1 cellular context compared by ENCODE assay signal in the genomic region with DNA sequence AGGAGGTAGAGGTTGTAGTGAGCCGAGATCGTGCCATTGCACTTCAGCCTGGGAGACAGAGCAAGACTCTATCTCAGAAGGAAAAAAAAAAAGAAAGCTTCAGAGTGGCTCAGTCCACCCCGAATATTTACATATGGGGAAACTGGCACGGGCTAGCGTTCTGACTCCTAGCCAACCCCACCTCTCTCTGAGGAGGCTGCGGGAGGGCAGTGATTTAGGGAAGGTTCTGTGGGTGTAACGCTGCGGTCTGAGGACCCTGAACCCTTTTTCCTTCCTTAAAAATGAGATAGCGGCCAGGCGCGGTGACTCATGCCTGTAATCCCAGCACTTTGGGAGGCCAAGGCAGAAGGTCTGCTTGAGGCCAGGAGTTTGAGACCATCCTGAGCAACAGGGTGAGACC.
A peak's percentile ranks its signal among the peaks of the same experiment; 100 is the strongest.
TF ChIP-seq lines count a peak whose summit lies in the region.

No MANE protein-coding gene starts in this region.

TF ChIP-seq in GM12878, 131 proteins besides CTCF, POLR2A, EP300 and RAD21:
- TF ChIP-seq RUNX3 (IDR thresholded peaks at IDR 0.05; ENCODE audit: low read length) = peak; percentile 30; the same call in 1 of the 2 replicates
- TF ChIP-seq POU2F2 (IDR thresholded peaks at IDR 0.05; ENCODE audit: borderline replicate concordance, low read depth, low read length) = 0 out of 3 replicates have a peak, but pooled peaks have one; percentile 22
- 0 out of 2 replicates have a peak, but pooled peaks have one; percentile 11 for TF ChIP-seq EED (IDR thresholded peaks at IDR 0.05; ENCODE audit: low read depth)
- TF ChIP-seq TAF1 (IDR thresholded peaks at IDR 0.05; ENCODE audit: borderline replicate concordance, low read depth, low read length) = no peak
- TF ChIP-seq NFXL1 (IDR thresholded peaks at IDR 0.05; ENCODE audit: borderline replicate concordance) = no peak
- no peak for TF ChIP-seq YBX1 (IDR thresholded peaks at IDR 0.05)
- no peak for TF ChIP-seq ZNF24 (IDR thresholded peaks at IDR 0.05)
- TF ChIP-seq BHLHE40 (IDR thresholded peaks at IDR 0.05; ENCODE audit: borderline replicate concordance in 1 of 2, low read depth in 2 of 2, low read length in 1 of 2) = peak; percentile 81 to 82; a peak in 3 of 4 replicates
- no peak for TF ChIP-seq SRF (IDR thresholded peaks at IDR 0.05; ENCODE audit: low read depth in 2 of 2, low read length in 2 of 2)
- TF ChIP-seq RCOR1 (conservative IDR thresholded peaks at IDR 0.05; ENCODE audit: low read depth, low read length) = no peak
- TF ChIP-seq TARDBP (IDR thresholded peaks at IDR 0.05; ENCODE audit: borderline replicate concordance) = no peak
- no peak for TF ChIP-seq RB1 (IDR thresholded peaks at IDR 0.05; ENCODE audit: borderline replicate concordance)
- no peak for TF ChIP-seq ZNF274 (IDR thresholded peaks at IDR 0.05; ENCODE audit: insufficient read depth, insufficient read length)
- TF ChIP-seq ZSCAN29 (IDR thresholded peaks at IDR 0.05) = no peak
- TF ChIP-seq SREBF1 (IDR thresholded peaks at IDR 0.05; ENCODE audit: low read length) = no peak
